ENCODE assay signal across 10 cellular contexts in genomic region chr6:1363729-1364572, GRCh38. TPM values are rescaled to one million over a fixed set of nuclear protein-coding genes. Genes with fewer than 3 reads are reported as not detected.
DNase-seq lines count a peak whose midpoint lies in the region; ATAC-seq and TF ChIP-seq lines count a peak whose summit lies in the region.
"Had no signal": no experiment of that assay in that cellular context is flagged by ENCODE, and none has a peak within 500 bp of the region (broad histone marks: within the 10 kb centered on the region; RNA-seq: fewer than 3 reads in every experiment).

No MANE protein-coding gene starts in this region.

- no peak overlapping the region for H3K4me2 ChIP-seq in mesendoderm (ENCODE audit: low read length)

- H2BK5ac ChIP-seq in mesendoderm (ENCODE audit: low read length) = no peak overlapping the region

- H3K79me1 ChIP-seq in mesendoderm (ENCODE audit: low read length) = no peaks in the 10 kb centered on the region

- no peak overlapping the region for H2BK15ac ChIP-seq in mesendoderm (replicated peaks; ENCODE audit: low read depth)

- ATAC-seq in HG02852 (IDR thresholded peaks at IDR 0.05; ENCODE audit: unreplicated experiment) = no peak
- ATAC-seq in HG02840 (IDR thresholded peaks at IDR 0.05; ENCODE audit: low FRiP score, unreplicated experiment) = no peak
- no peak for ATAC-seq in GM21619 (IDR thresholded peaks at IDR 0.05; ENCODE audit: unreplicated experiment)

- no peak for TF ChIP-seq CTCF in coronary artery (IDR thresholded peaks at IDR 0.05)

- H4K5ac ChIP-seq in mesendoderm (ENCODE audit: low read length) = no peak overlapping the region

- H2BK120ac ChIP-seq in mesendoderm (ENCODE audit: low read depth, low read length) = no peak overlapping the region

- no peak overlapping the region for H3K27ac ChIP-seq in mesendoderm (ENCODE audit: low read depth, low read length)
- H3K27ac ChIP-seq in coronary artery = no peak overlapping the region

- DNase-seq in CD1c-positive myeloid dendritic cell (ENCODE audit: extremely low spot score) = peak; percentile 33
- peak; percentile 12 to 18 for DNase-seq in Kasumi-1 (lab: John Stamatoyannopoulos, UW)
- DNase-seq in dermis blood vessel endothelial cell = peak; percentile 20
- DNase-seq in mesendoderm = peak; percentile 31
- DNase-seq in coronary artery (ENCODE audit: low spot score) = no peak
- DNase-seq: kidney, NCI-H2029 treated with DMSO at 0.1 percent for 48 hours had no signal

- H3K4me3 ChIP-seq in mesendoderm (ENCODE audit: low read length) = no peak overlapping the region
- H3K4me3 ChIP-seq in coronary artery = no peak overlapping the region

- no peak overlapping the region for H3K9ac ChIP-seq in mesendoderm (ENCODE audit: low read length)

- H3K23ac ChIP-seq in mesendoderm (ENCODE audit: low read length) = no peak overlapping the region

- H3K4ac ChIP-seq in mesendoderm (ENCODE audit: low read depth, low read length) = no peak overlapping the region

- no CpG with 5 or more reads among the region's 16 CpGs for WGBS in mesendoderm (ENCODE audit: extremely low coverage, insufficient coverage, low lambda C conversion rate)

- H3K18ac ChIP-seq in mesendoderm (ENCODE audit: low read length) = no peak overlapping the region

- H3K56ac ChIP-seq in mesendoderm (ENCODE audit: low read length) = no peak overlapping the region

- no peaks in the 10 kb centered on the region for H3K27me3 ChIP-seq in mesendoderm (ENCODE audit: insufficient read depth, low read length, poor library complexity)

- no peaks in the 10 kb centered on the region for H3K4me1 ChIP-seq in mesendoderm (ENCODE audit: control insufficient read depth, low read depth, low read length)

- no peak overlapping the region for H2AK5ac ChIP-seq in mesendoderm (ENCODE audit: low read length)

- no peak overlapping the region for H4K8ac ChIP-seq in mesendoderm (ENCODE audit: low read depth, low read length)

- H3K79me2 ChIP-seq in mesendoderm (ENCODE audit: control insufficient read depth, insufficient read depth, low read length) = no peaks in the 10 kb centered on the region

- no peaks in the 10 kb centered on the region for H3K36me3 ChIP-seq in mesendoderm (ENCODE audit: control insufficient read depth, insufficient read depth, low read length)

RNA-seq across cellular contexts. Expression of gene FOXF2, which starts 25.4 kb away (rescaled TPM):
- total RNA-seq in dermis blood vessel endothelial cell = not detected in 2 replicates
- polyA plus RNA-seq in mesendoderm (2013, experiment 1 of 2) = 0.17 TPM
- polyA plus RNA-seq in mesendoderm (2013, experiment 2 of 2) = 0.13 TPM

RNA-seq across cellular contexts. Expression of gene FOXQ1, which starts 52.1 kb away (rescaled TPM):
- not detected in 2 replicates for total RNA-seq in dermis blood vessel endothelial cell
- polyA plus RNA-seq in mesendoderm (2013, experiment 1 of 2) = 0.35 TPM
- 0.28 TPM for polyA plus RNA-seq in mesendoderm (2013, experiment 2 of 2)
